ENCODE assay signal across 11 cellular contexts in genomic region chr2:226906439-226906796, GRCh38.
DNase-seq lines count a peak whose midpoint lies in the region; ATAC-seq, FAIRE-seq and TF ChIP-seq lines count a peak whose summit lies in the region.
"Had no signal": no experiment of that assay in that cellular context is flagged by ENCODE, and none has a peak within 500 bp of the region (broad histone marks: within the 10 kb centered on the region; RNA-seq: fewer than 3 reads in every experiment).

No MANE protein-coding gene starts in this region.

- H3K4me1 Mint-ChIP-seq in HFFc6 (ENCODE audit: low read depth), result peaks cover 98% of the 10 kb centered on the region

- H3K9me3 ChIP-seq in mucosa of descending colon, result no peaks in the 10 kb centered on the region

- H3K4me3 ChIP-seq in mucosa of descending colon, result no peak overlapping the region

- H3K4me1 ChIP-seq in mucosa of descending colon (ENCODE audit: low read depth), result peaks cover 15% of the 10 kb centered on the region

- peak overlapping the region; percentile 62; the same call in 1 of the 2 replicates for H3K27ac Mint-ChIP-seq in HFFc6

- no peak for FAIRE-seq in frontal cortex (lab: Jason Lieb, UNC)
- FAIRE-seq: TTC549 had no signal

- H3K4me3 Mint-ChIP-seq in HFFc6, result no peak overlapping the region

- H3K27me3 Mint-ChIP-seq in HFFc6 (ENCODE audit: insufficient read depth), result peaks cover 4% of the 10 kb centered on the region

- no peaks in the 10 kb centered on the region for H3K36me3 ChIP-seq in mucosa of descending colon (ENCODE audit: low read depth)

- H3K36me3 Mint-ChIP-seq in HFFc6 (ENCODE audit: low read depth), result peaks cover 46% of the 10 kb centered on the region

- no peak for DNase-seq in HFFc6
- no peak for DNase-seq in mucosa of descending colon
- no peak for DNase-seq in Right ventricle myocardium superior
- no peak for DNase-seq in frontal cortex (ENCODE audit: low spot score in 2 of 2)
- no peak for DNase-seq in GM19238 (ENCODE audit: insufficient read length, low spot score)
- DNase-seq in 8988T, result no peak
- DNase-seq: activated gamma-delta T cell, NCI-H748 treated with DMSO at 0.1 percent for 48 hours had no signal

- intact Hi-C loops in mucosa of descending colon (cut with DNase I, micrococcal nuclease), result no loop called here
- intact Hi-C loops in Right ventricle myocardium superior (cut with DNase I), result no loop called here

- ATAC-seq in GM19023 (IDR thresholded peaks at IDR 0.05; ENCODE audit: unreplicated experiment) (peak; percentile 51), HG03439 (IDR thresholded peaks at IDR 0.05; ENCODE audit: unreplicated experiment) (peak; percentile 48), mucosa of descending colon (peak; percentile 42), Right ventricle myocardium superior (ENCODE audit: poor library complexity) (no peak)

- H3K9me3 Mint-ChIP-seq in HFFc6, result no peaks in the 10 kb centered on the region

- TF ChIP-seq CTCF in HFFc6 (IDR thresholded peaks at IDR 0.05) (no peak), mucosa of descending colon (IDR thresholded peaks at IDR 0.05) (no peak)
